ENCODE assay signal across 19 cellular contexts in genomic region chr2:105792561-105792960, GRCh38. TPM values are rescaled to one million over a fixed set of nuclear protein-coding genes. Genes with fewer than 3 reads are reported as not detected.
DNase-seq lines count a peak whose midpoint lies in the region; ATAC-seq and TF ChIP-seq lines count a peak whose summit lies in the region.
"Had no signal": no experiment of that assay in that cellular context is flagged by ENCODE, and none has a peak within 500 bp of the region (broad histone marks: within the 10 kb centered on the region; RNA-seq: fewer than 3 reads in every experiment).

No MANE protein-coding gene starts in this region.

- H3K36me3 ChIP-seq in effector memory CD4-positive, alpha-beta T cell (ENCODE audit: control insufficient read depth, insufficient read depth, low read length) = no peaks in the 10 kb centered on the region
- no peaks in the 10 kb centered on the region for H3K36me3 ChIP-seq in body of pancreas (replicated peaks in 1 of 2; ENCODE audit: insufficient read depth in 1 of 2, low read depth in 2 of 2)
- H3K36me3 ChIP-seq: tibial artery had no signal

- peak overlapping the region; percentile 77 for H3K27ac Mint-ChIP-seq in activated naive CD4-positive, alpha-beta T cell treated with anti-CD3 and anti-CD28 coated beads, Interleukin-2, amount 10 ng/mL, durations not matched to agents 7 days and 5 days
- peak overlapping the region; percentile 99 for H3K27ac Mint-ChIP-seq in activated CD4-positive, alpha-beta memory T cell treated with anti-CD3 and anti-CD28 coated beads, Interleukin-2, amount 10 ng/mL, durations not matched to agents 7 days and 5 days
- H3K27ac Mint-ChIP-seq in stimulated activated naive B cell treated with anti-CD40 and anti-IgM and Interleukin-4, amounts not matched to agents 10 μg/mL and 1 μg/mL and 100 μg/mL, for 72 hours = peak overlapping the region; percentile 76

- no peaks in the 10 kb centered on the region for H3K9me3 ChIP-seq in effector memory CD4-positive, alpha-beta T cell (ENCODE audit: control insufficient read depth, low read length)
- no peaks in the 10 kb centered on the region for H3K9me3 ChIP-seq in body of pancreas
- H3K9me3 ChIP-seq: mucosa of descending colon, SJCRH30, tibial artery had no signal

- no peaks in the 10 kb centered on the region for H3K9me3 Mint-ChIP-seq in activated naive CD4-positive, alpha-beta T cell treated with anti-CD3 and anti-CD28 coated beads, Interleukin-2, amount 10 ng/mL, durations not matched to agents 7 days and 5 days
- peaks cover 4% of the 10 kb centered on the region for H3K9me3 Mint-ChIP-seq in activated CD4-positive, alpha-beta memory T cell treated with anti-CD3 and anti-CD28 coated beads, Interleukin-2, amount 10 ng/mL, durations not matched to agents 7 days and 5 days
- no peaks in the 10 kb centered on the region for H3K9me3 Mint-ChIP-seq in stimulated activated naive B cell treated with anti-CD40 and anti-IgM and Interleukin-4, amounts not matched to agents 10 μg/mL and 1 μg/mL and 100 μg/mL, for 72 hours
- H3K9me3 Mint-ChIP-seq: activated B cell treated with CpG ODN at 0.5 μM for 24 hours had no signal

- no peaks in the 10 kb centered on the region for H3K27me3 Mint-ChIP-seq in activated naive CD4-positive, alpha-beta T cell treated with anti-CD3 and anti-CD28 coated beads, Interleukin-2, amount 10 ng/mL, durations not matched to agents 7 days and 5 days
- H3K27me3 Mint-ChIP-seq in activated CD4-positive, alpha-beta memory T cell treated with anti-CD3 and anti-CD28 coated beads, Interleukin-2, amount 10 ng/mL, durations not matched to agents 7 days and 5 days = no peaks in the 10 kb centered on the region
- no peaks in the 10 kb centered on the region for H3K27me3 Mint-ChIP-seq in stimulated activated naive B cell treated with anti-CD40 and anti-IgM and Interleukin-4, amounts not matched to agents 10 μg/mL and 1 μg/mL and 100 μg/mL, for 72 hours
- H3K27me3 Mint-ChIP-seq: activated B cell treated with CpG ODN at 0.5 μM for 24 hours had no signal

- 69 to 70% methylated on average over 7 of the region's 7 CpGs for WGBS in body of pancreas, 2 donors

- no peak for TF ChIP-seq CTCF in body of pancreas (IDR thresholded peaks at IDR 0.05)

- CTCF ChIA-PET in activated naive CD4-positive, alpha-beta T cell treated with anti-CD3 and anti-CD28 coated beads, Interleukin-2, amount 10 ng/mL, durations not matched to agents 7 days and 5 days (lab: Charles Lee) = interaction anchor here (1.5 kb wide), 1 partner anchor 9 kb away, joined by 4 read pairs; no protein-coding TSS in a partner anchor
- CTCF ChIA-PET in activated CD4-positive, alpha-beta memory T cell treated with anti-CD3 and anti-CD28 coated beads, Interleukin-2, amount 10 ng/mL, durations not matched to agents 7 days and 5 days (lab: Charles Lee) = interaction anchor here (1.1 kb wide), 1 partner anchor 9 kb away, joined by 3 read pairs; no protein-coding TSS in a partner anchor

- H3K27ac ChIP-seq in effector memory CD4-positive, alpha-beta T cell (ENCODE audit: insufficient read depth, low read length, poor library complexity, severe bottlenecking) = peak overlapping the region; percentile 1
- H3K27ac ChIP-seq in substantia nigra (ENCODE audit: low read depth, low read length, poor library complexity, severe bottlenecking) (no peak overlapping the region), body of pancreas (no peak overlapping the region)
- H3K27ac ChIP-seq: SJCRH30, tibial artery had no signal

- TF ChIP-seq POLR2A in body of pancreas (IDR thresholded peaks at IDR 0.05) = no peak

- peaks cover 98% of the 10 kb centered on the region for H3K4me1 Mint-ChIP-seq in activated naive CD4-positive, alpha-beta T cell treated with anti-CD3 and anti-CD28 coated beads, Interleukin-2, amount 10 ng/mL, durations not matched to agents 7 days and 5 days
- H3K4me1 Mint-ChIP-seq in activated CD4-positive, alpha-beta memory T cell treated with anti-CD3 and anti-CD28 coated beads, Interleukin-2, amount 10 ng/mL, durations not matched to agents 7 days and 5 days = peaks cover 93% of the 10 kb centered on the region
- peaks cover 63 to 89% of the 10 kb centered on the region in 2 donors for H3K4me1 Mint-ChIP-seq in stimulated activated naive B cell treated with anti-CD40 and anti-IgM and Interleukin-4, amounts not matched to agents 10 μg/mL and 1 μg/mL and 100 μg/mL, for 72 hours

- DNase-seq in activated naive CD4-positive, alpha-beta T cell treated with anti-CD3 and anti-CD28 coated beads, Interleukin-2, amount 10 ng/mL, durations not matched to agents 7 days and 5 days = no peak
- no peak for DNase-seq in activated naive CD4-positive, alpha-beta T cell (lab: John Stamatoyannopoulos, UW)
- no peak for DNase-seq in activated CD4-positive, alpha-beta memory T cell treated with anti-CD3 and anti-CD28 coated beads, Interleukin-2, amount 10 ng/mL, durations not matched to agents 7 days and 5 days
- DNase-seq in effector memory CD4-positive, alpha-beta T cell = no peak
- DNase-seq in stimulated activated naive B cell treated with anti-CD40 and anti-IgM and Interleukin-4, amounts not matched to agents 10 μg/mL and 1 μg/mL and 100 μg/mL, for 72 hours = no peak
- no peak for DNase-seq in substantia nigra (lab: John Stamatoyannopoulos, UW)
- no peak for DNase-seq in body of pancreas
- DNase-seq: activated B cell treated with CpG ODN at 0.5 μM for 24 hours, COR-L47, DND-41, head of caudate nucleus, mucosa of descending colon, MV-4-11, NCI-H187 treated with DMSO at 0.1 percent for 48 hours, NCI-H345, occipital lobe, SJCRH30, tibial artery had no signal

- ATAC-seq in stimulated activated naive B cell treated with anti-CD40 and anti-IgM and Interleukin-4, amounts not matched to agents 10 μg/mL and 1 μg/mL and 100 μg/mL, for 72 hours (replicated peaks) = no peak
- no peak for ATAC-seq in body of pancreas
- ATAC-seq in HG03460 (IDR thresholded peaks at IDR 0.05; ENCODE audit: unreplicated experiment) = no peak
- ATAC-seq: mucosa of descending colon had no signal

- peaks cover 40% of the 10 kb centered on the region for H3K36me3 Mint-ChIP-seq in activated naive CD4-positive, alpha-beta T cell treated with anti-CD3 and anti-CD28 coated beads, Interleukin-2, amount 10 ng/mL, durations not matched to agents 7 days and 5 days
- peaks cover 42% of the 10 kb centered on the region for H3K36me3 Mint-ChIP-seq in activated CD4-positive, alpha-beta memory T cell treated with anti-CD3 and anti-CD28 coated beads, Interleukin-2, amount 10 ng/mL, durations not matched to agents 7 days and 5 days (ENCODE audit: low read depth)
- H3K36me3 Mint-ChIP-seq in stimulated activated naive B cell treated with anti-CD40 and anti-IgM and Interleukin-4, amounts not matched to agents 10 μg/mL and 1 μg/mL and 100 μg/mL, for 72 hours = peaks cover 44 to 51% of the 10 kb centered on the region in 2 donors

- no peak overlapping the region for H3K4me3 Mint-ChIP-seq in activated naive CD4-positive, alpha-beta T cell treated with anti-CD3 and anti-CD28 coated beads, Interleukin-2, amount 10 ng/mL, durations not matched to agents 7 days and 5 days
- peak overlapping the region; percentile 70 for H3K4me3 Mint-ChIP-seq in activated CD4-positive, alpha-beta memory T cell treated with anti-CD3 and anti-CD28 coated beads, Interleukin-2, amount 10 ng/mL, durations not matched to agents 7 days and 5 days
- H3K4me3 Mint-ChIP-seq in stimulated activated naive B cell treated with anti-CD40 and anti-IgM and Interleukin-4, amounts not matched to agents 10 μg/mL and 1 μg/mL and 100 μg/mL, for 72 hours = no peak overlapping the region
- H3K4me3 Mint-ChIP-seq: activated B cell treated with CpG ODN at 0.5 μM for 24 hours had no signal

- POLR2A ChIA-PET in activated CD4-positive, alpha-beta memory T cell treated with anti-CD3 and anti-CD28 coated beads, Interleukin-2, amount 10 ng/mL, durations not matched to agents 7 days and 5 days (lab: Charles Lee) = interaction anchor here (1.0 to 7.4 kb wide), 3 partner anchors 8 to 46 kb away, joined by 3 to 105 read pairs (median 20); no protein-coding TSS in a partner anchor

- no peaks in the 10 kb centered on the region for H3K27me3 ChIP-seq in effector memory CD4-positive, alpha-beta T cell (replicated peaks; ENCODE audit: control insufficient read depth, insufficient read depth, low read length, poor library complexity, severe bottlenecking)
- H3K27me3 ChIP-seq in body of pancreas = no peaks in the 10 kb centered on the region
- H3K27me3 ChIP-seq: SJCRH30, tibial artery had no signal

- intact Hi-C loops in body of pancreas (cut with DNase I) = no loop called here

- H3K4me3 ChIP-seq in effector memory CD4-positive, alpha-beta T cell (ENCODE audit: insufficient read depth, low read depth, low read length, poor library complexity, severe bottlenecking) = no peak overlapping the region
- H3K4me3 ChIP-seq in body of pancreas = no peak overlapping the region
- H3K4me3 ChIP-seq: mucosa of descending colon, SJCRH30, tibial artery had no signal

- H3K4me1 ChIP-seq in effector memory CD4-positive, alpha-beta T cell (ENCODE audit: control insufficient read depth, insufficient read depth, low read length, poor library complexity, severe bottlenecking) = peaks cover 76% of the 10 kb centered on the region
- peaks cover 44% of the 10 kb centered on the region for H3K4me1 ChIP-seq in body of pancreas
- H3K4me1 ChIP-seq: SJCRH30 had no signal

RNA-seq across cellular contexts. Expression of gene NCK2, which starts 47.8 kb away (rescaled TPM):
- total RNA-seq in activated CD4-positive, alpha-beta memory T cell treated with anti-CD3 and anti-CD28 coated beads, Interleukin-2, amount 10 ng/mL, durations not matched to agents 7 days and 5 days = 10 to 100 TPM; 70.8 to 75.9 TPM
- 10 to 100 TPM; 36.6 to 42.8 TPM for total RNA-seq in body of pancreas
